In genomic region chr1:211975152-211975941, GRCh38 we compare ENCODE assay signal across 14 cellular contexts.
DNase-seq lines count a peak whose midpoint lies in the region; ATAC-seq and TF ChIP-seq lines count a peak whose summit lies in the region.
"Had no signal": no experiment of that assay in that cellular context is flagged by ENCODE, and none has a peak within 500 bp of the region (broad histone marks: within the 10 kb centered on the region; RNA-seq: fewer than 3 reads in every experiment).

No MANE protein-coding gene starts in this region.

- peaks cover 27% of the 10 kb centered on the region for H3K36me3 ChIP-seq in SK-N-MC (ENCODE audit: insufficient read depth, low read length)
- H3K36me3 ChIP-seq in gastroesophageal sphincter, result peaks cover 0 to 13% of the 10 kb centered on the region in 2 donors
- no peaks in the 10 kb centered on the region for H3K36me3 ChIP-seq in parathyroid adenoma (ENCODE audit: control insufficient read depth, insufficient read depth, low read length)
- peaks cover 0 to 12% (median 0%) of the 10 kb centered on the region in 3 donors for H3K36me3 ChIP-seq in Peyer's patch

- ATAC-seq in gastroesophageal sphincter (peak; percentile 77), GM19397 (IDR thresholded peaks at IDR 0.05; ENCODE audit: unreplicated experiment) (no peak)
- ATAC-seq: CD8-positive, alpha-beta T cell had no signal

- no peak overlapping the region for H3K4me2 ChIP-seq in parathyroid adenoma (ENCODE audit: low read length)

- DNase-seq in CD14-positive monocyte (ENCODE audit: low spot score) (no peak), SK-N-MC (ENCODE audit: low read depth, low spot score) (no peak), Peyer's patch (no peak), NK-92 (lab: John Stamatoyannopoulos, UW; ENCODE audit: unreplicated experiment) (no peak), T-helper 1 cell (no peak)
- DNase-seq: activated CD8-positive, alpha-beta memory T cell treated with anti-CD3 and anti-CD28 coated beads for 24 hours; activated gamma-delta T cell; brain microvascular endothelial cell; CD8-positive, alpha-beta T cell; NCI-H1417 had no signal

- H3K27ac Mint-ChIP-seq in CD14-positive monocyte, result peak overlapping the region in 4 of 7 donors; percentile 26 to 60 (median 52)
- H3K27ac Mint-ChIP-seq: CD8-positive, alpha-beta T cell had no signal

- H3K27ac ChIP-seq in SK-N-MC, result peak overlapping the region; percentile 98
- H3K27ac ChIP-seq in gastroesophageal sphincter, result peak overlapping the region; percentile 52 to 77 (median 70)
- H3K27ac ChIP-seq in parathyroid adenoma, result peak overlapping the region; percentile 12
- no peak overlapping the region for H3K27ac ChIP-seq in Peyer's patch
- H3K27ac ChIP-seq: brain microvascular endothelial cell, suprapubic skin had no signal

- no peaks in the 10 kb centered on the region for H3K27me3 Mint-ChIP-seq in CD14-positive monocyte (ENCODE audit: low read depth in 3 of 3)

- H3K4me1 ChIP-seq in gastroesophageal sphincter (peaks cover 0 to 20% (median 10%) of the 10 kb centered on the region in 3 donors), parathyroid adenoma (no peaks in the 10 kb centered on the region), Peyer's patch (no peaks in the 10 kb centered on the region)
- H3K4me1 ChIP-seq: suprapubic skin had no signal

- intact Hi-C loops in CD14-positive monocyte (cut with micrococcal nuclease), result no loop called here

- no peaks in the 10 kb centered on the region for H3K79me2 ChIP-seq in parathyroid adenoma

- peak overlapping the region; percentile 67 for H3K4me3 ChIP-seq in SK-N-MC
- peak overlapping the region; percentile 9 to 15 for H3K4me3 ChIP-seq in gastroesophageal sphincter
- H3K4me3 ChIP-seq in parathyroid adenoma (ENCODE audit: low read depth, low read length), result no peak overlapping the region
- H3K4me3 ChIP-seq in Peyer's patch, result no peak overlapping the region
- H3K4me3 ChIP-seq: suprapubic skin had no signal

- peaks cover 2% of the 10 kb centered on the region for H3K4me1 Mint-ChIP-seq in CD14-positive monocyte

- no peaks in the 10 kb centered on the region for H3K9me3 ChIP-seq in SK-N-MC (ENCODE audit: low read depth, low read length)
- H3K9me3 ChIP-seq in gastroesophageal sphincter, result no peaks in the 10 kb centered on the region
- H3K9me3 ChIP-seq in parathyroid adenoma (ENCODE audit: control insufficient read depth, low read length), result no peaks in the 10 kb centered on the region
- H3K9me3 ChIP-seq in Peyer's patch, result no peaks in the 10 kb centered on the region
- H3K9me3 ChIP-seq: suprapubic skin had no signal

- H3K9me3 Mint-ChIP-seq in CD14-positive monocyte, result peaks cover 0 to 1% (median 0%) of the 10 kb centered on the region in 7 donors
- H3K9me3 Mint-ChIP-seq: CD8-positive, alpha-beta T cell had no signal

- TF ChIP-seq CTCF in CD14-positive monocyte (IDR thresholded peaks at IDR 0.05), result no peak
- no peak for TF ChIP-seq CTCF in gastroesophageal sphincter (IDR thresholded peaks at IDR 0.05)
- TF ChIP-seq CTCF in parathyroid adenoma (IDR thresholded peaks at IDR 0.05), result no peak
- no peak for TF ChIP-seq CTCF in Peyer's patch (IDR thresholded peaks at IDR 0.05)

- peaks cover 46 to 66% of the 10 kb centered on the region in 2 donors for H3K36me3 Mint-ChIP-seq in CD14-positive monocyte

- no peak for TF ChIP-seq EP300 in gastroesophageal sphincter (IDR thresholded peaks at IDR 0.05)

- TF ChIP-seq POLR2A in gastroesophageal sphincter (IDR thresholded peaks at IDR 0.05) (no peak), Peyer's patch (IDR thresholded peaks at IDR 0.05) (no peak)

- no peak overlapping the region for H3K4me3 Mint-ChIP-seq in CD14-positive monocyte
- H3K4me3 Mint-ChIP-seq: CD8-positive, alpha-beta T cell had no signal

- H3K9ac ChIP-seq in SK-N-MC (ENCODE audit: insufficient read length) (peak overlapping the region; percentile 69), parathyroid adenoma (no peak overlapping the region)

- WGBS in gastroesophageal sphincter (ENCODE audit: low coverage in 1 of 2), 2 donors, result 25 to 26% methylated on average over 3 of the region's 3 CpGs

- peak overlapping the region; percentile 25 for H2AFZ ChIP-seq in parathyroid adenoma

- no peaks in the 10 kb centered on the region for H3K27me3 ChIP-seq in gastroesophageal sphincter
- no peaks in the 10 kb centered on the region for H3K27me3 ChIP-seq in parathyroid adenoma (ENCODE audit: control insufficient read depth, insufficient read depth, low read length)
- no peaks in the 10 kb centered on the region for H3K27me3 ChIP-seq in Peyer's patch
- H3K27me3 ChIP-seq: brain microvascular endothelial cell, suprapubic skin had no signal

Comparison
In these comparisons a context has a peak if more than half of its experiments do, and no peak if none do; other contexts are left out.
1. H3K27ac ChIP-seq: peak in SK-N-MC (single experiment), gastroesophageal sphincter (4 of 4) and parathyroid adenoma (single experiment); none in Peyer's patch (0 of 4).
2. H3K4me3 ChIP-seq: peak in SK-N-MC (single experiment) and gastroesophageal sphincter (2 of 2); none in parathyroid adenoma (single experiment) and Peyer's patch (0 of 4).